In genomic region chr5:178214160-178214803, GRCh38 we compare ENCODE assay signal across 17 cellular contexts. TPM values are rescaled to one million over a fixed set of nuclear protein-coding genes. Genes with fewer than 3 reads are reported as not detected.
DNase-seq lines count a peak whose midpoint lies in the region; ATAC-seq, FAIRE-seq and TF ChIP-seq lines count a peak whose summit lies in the region.
"Had no signal": no experiment of that assay in that cellular context is flagged by ENCODE, and none has a peak within 500 bp of the region (broad histone marks: within the 10 kb centered on the region; RNA-seq: fewer than 3 reads in every experiment).

No MANE protein-coding gene starts in this region.

- no peak overlapping the region for H2AK5ac ChIP-seq in H1 (ENCODE audit: low read depth, low read length)

- POLR2A ChIA-PET in H1 (lab: Charles Lee; ENCODE audit: partially characterized antibody) = interaction anchor here (1.1 to 31.3 kb wide), 10 partner anchors 8 to 276 kb away, joined by 3 to 985 read pairs (median 5); partner anchors contain the start of genes GMCL2, HNRNPAB, NHP2 and PHYKPL

- no peak overlapping the region for H3K18ac ChIP-seq in H1 (ENCODE audit: extremely low read depth, low read length)

- CTCF ChIA-PET in H1 (lab: Charles Lee; ENCODE audit: partially characterized antibody) = interaction anchor here (1.6 to 2.6 kb wide), 5 partner anchors 10 to 138 kb away, joined by 3 to 8 read pairs (median 7); partner anchors contain the start of gene PHYKPL

- TF ChIP-seq POLR2A in H1 (IDR thresholded peaks at IDR 0.05; ENCODE audit: control extremely low read depth in 1 of 2, low read depth in 2 of 2, low read length in 2 of 2) (peak; percentile 47 to 84), gastrocnemius medialis (IDR thresholded peaks at IDR 0.05) (no peak)

- H3K4me3 ChIP-seq in Karpas-422 (ENCODE audit: low read length) (no peak overlapping the region), H1 (ENCODE audit: extremely low read depth in 1 of 4, insufficient read depth in 2 of 4, low read depth in 3 of 4, low read length in 4 of 4) (no peak overlapping the region), gastrocnemius medialis (no peak overlapping the region), SJCRH30 (no peak overlapping the region), aorta (ENCODE audit: low read length in 2 of 2) (no peak overlapping the region)
- H3K4me3 ChIP-seq: left lung, vagina had no signal

- peaks cover 96% of the 10 kb centered on the region for H3K36me3 Mint-ChIP-seq in activated T-cell treated with anti-CD3 and anti-CD28 coated beads, Interleukin-2, amount 50 U/mL, for 24 hours (ENCODE audit: low read depth)

- H3K4me1 ChIP-seq in Karpas-422 (ENCODE audit: low read length) (peaks cover 44% of the 10 kb centered on the region), H1 (replicated peaks in 1 of 4; ENCODE audit: control insufficient read depth in 3 of 4, insufficient read depth in 4 of 4, low read length in 3 of 4) (peaks cover 0 to 5% (median 1%) of the 10 kb centered on the region in 4 experiments; a peak in 2 of 7 replicates), gastrocnemius medialis (peaks cover 11 to 17% of the 10 kb centered on the region in 2 donors), SJCRH30 (no peaks in the 10 kb centered on the region), aorta (ENCODE audit: control insufficient read depth in 1 of 2, insufficient read depth in 2 of 2, low read length in 2 of 2) (no peaks in the 10 kb centered on the region)

- H4K5ac ChIP-seq in H1 (ENCODE audit: insufficient read length, low read depth, low read length) = no peak overlapping the region

- no peak overlapping the region for H4K91ac ChIP-seq in H1 (replicated peaks; ENCODE audit: insufficient read length, low read length)

- H3K4me1 Mint-ChIP-seq in activated T-cell treated with anti-CD3 and anti-CD28 coated beads, Interleukin-2, amount 50 U/mL, for 24 hours (ENCODE audit: low read depth) = peaks cover 20% of the 10 kb centered on the region

- no peak for DNase-seq in activated T-cell treated with anti-CD3 and anti-CD28 coated beads, Interleukin-2, amount 50 U/mL, for 24 hours
- DNase-seq in activated T-cell treated with anti-CD3 and anti-CD28 coated beads, Interleukin-2, amount 50 U/mL, for 48 hours = no peak
- DNase-seq in Karpas-422 = peak; percentile 60
- DNase-seq in H1 (ENCODE audit: low read depth in 1 of 2, low spot score in 2 of 2) = no peak
- DNase-seq in gastrocnemius medialis = no peak
- DNase-seq in SJCRH30 = no peak
- no peak for DNase-seq in aorta
- DNase-seq: glutamatergic neuron, MV-4-11, NCI-H345, PC-3 had no signal

- no peaks in the 10 kb centered on the region for H3K27me3 Mint-ChIP-seq in activated T-cell treated with anti-CD3 and anti-CD28 coated beads, Interleukin-2, amount 50 U/mL, for 24 hours

- H3K4ac ChIP-seq in H1 (replicated peaks; ENCODE audit: insufficient read length, low read depth, low read length) = no peak overlapping the region

- H3K23me2 ChIP-seq in H1 (ENCODE audit: low read depth, low read length) = no peaks in the 10 kb centered on the region

- H3K79me1 ChIP-seq in H1 (ENCODE audit: low read depth, low read length) = peaks cover 2% of the 10 kb centered on the region; the same call in 1 of the 2 replicates

- no peak overlapping the region for H4K8ac ChIP-seq in H1 (ENCODE audit: extremely low read depth, insufficient read depth, low read length)

- H3K9me3 Mint-ChIP-seq in activated T-cell treated with anti-CD3 and anti-CD28 coated beads, Interleukin-2, amount 50 U/mL, for 24 hours = no peaks in the 10 kb centered on the region

- H3K14ac ChIP-seq in H1 (ENCODE audit: insufficient read length) = no peak overlapping the region

- no peak overlapping the region for H2BK5ac ChIP-seq in H1 (ENCODE audit: low read depth, low read length)

- no peaks in the 10 kb centered on the region for H3K9me2 ChIP-seq in Karpas-422 (replicated peaks; ENCODE audit: insufficient read depth, low read length)

- H3K23ac ChIP-seq in H1 (ENCODE audit: insufficient read length) = no peak overlapping the region

- H2BK120ac ChIP-seq in H1 (replicated peaks; ENCODE audit: low read depth, low read length) = no peak overlapping the region

- TF ChIP-seq RAD21 in H1 (IDR thresholded peaks at IDR 0.05 in 1 of 2, conservative IDR thresholded peaks at IDR 0.05 in 1 of 2; ENCODE audit: low read depth in 2 of 2, low read length in 2 of 2) = no peak

- H3K4me2 ChIP-seq in Karpas-422 (ENCODE audit: low read depth, low read length, poor library complexity, severe bottlenecking) = no peak overlapping the region
- H3K4me2 ChIP-seq in H1 (ENCODE audit: insufficient read depth in 1 of 2, low read depth in 2 of 2, low read length in 2 of 2) = no peak overlapping the region

- H3K4me3 Mint-ChIP-seq in activated T-cell treated with anti-CD3 and anti-CD28 coated beads, Interleukin-2, amount 50 U/mL, for 24 hours = peak overlapping the region; percentile 24

- H2BK15ac ChIP-seq in H1 (ENCODE audit: low read length) = no peak overlapping the region

- H2BK12ac ChIP-seq in H1 (ENCODE audit: low read depth, low read length) = no peak overlapping the region

- no peak overlapping the region for H2BK20ac ChIP-seq in H1 (ENCODE audit: low read length)

- no peak overlapping the region for H2AFZ ChIP-seq in Karpas-422 (ENCODE audit: low read length)
- no peak overlapping the region for H2AFZ ChIP-seq in H1 (ENCODE audit: low read length)

- no peak for FAIRE-seq in H1 (lab: Jason Lieb, UNC)
- FAIRE-seq: H54 had no signal

- intact Hi-C loops in gastrocnemius medialis (cut with DNase I; ENCODE audit: low total_unique reads) (no loop called here), aorta (cut with DNase I) (no loop called here)

- TF ChIP-seq CTCF in H1 (IDR thresholded peaks at IDR 0.05; ENCODE audit: control extremely low read depth in 1 of 3, insufficient read depth in 1 of 3, low read depth in 1 of 3, low read length in 3 of 3) (no peak), gastrocnemius medialis (IDR thresholded peaks at IDR 0.05 in 4 of 5, conservative IDR thresholded peaks at IDR 0.05 in 1 of 5) (no peak)

- H3K9ac ChIP-seq in Karpas-422 (ENCODE audit: low read length) = no peak overlapping the region
- no peak overlapping the region for H3K9ac ChIP-seq in H1 (replicated peaks in 1 of 4; ENCODE audit: extremely low read depth in 1 of 4, low read depth in 3 of 4, low read length in 3 of 4)

- H3K79me2 ChIP-seq in Karpas-422 (ENCODE audit: low read length) = no peaks in the 10 kb centered on the region
- no peaks in the 10 kb centered on the region for H3K79me2 ChIP-seq in H1 (ENCODE audit: control insufficient read depth in 1 of 2, insufficient read depth in 2 of 2, low read length in 2 of 2)

- peak overlapping the region; percentile 94 for H3K27ac Mint-ChIP-seq in activated T-cell treated with anti-CD3 and anti-CD28 coated beads, Interleukin-2, amount 50 U/mL, for 24 hours

- ATAC-seq in gastrocnemius medialis (no peak), HG02610 (IDR thresholded peaks at IDR 0.05; ENCODE audit: unreplicated experiment) (no peak), aorta (ENCODE audit: low FRiP score) (no peak)
- ATAC-seq: left lung, PC-3 had no signal

- in situ Hi-C loops in gastrocnemius medialis (cut with MboI; ENCODE audit: low sequenced_read_pairs in 4 of 4) = no loop called here

- TF ChIP-seq EP300 in H1 (IDR thresholded peaks at IDR 0.05; ENCODE audit: borderline replicate concordance in 1 of 2, low read depth in 2 of 2, low read length in 2 of 2) = no peak

- H4K20me1 ChIP-seq in Karpas-422 (ENCODE audit: insufficient read depth, low read depth, low read length) = peaks cover 19% of the 10 kb centered on the region
- H4K20me1 ChIP-seq in H1 (replicated peaks in 1 of 2; ENCODE audit: control insufficient read depth in 1 of 2, insufficient read depth in 2 of 2, low read length in 2 of 2) = peaks cover 23 to 32% of the 10 kb centered on the region in 2 experiments

- H3K36me3 ChIP-seq in Karpas-422 (ENCODE audit: insufficient read depth, low read length) (peaks cover 34% of the 10 kb centered on the region), H1 (ENCODE audit: control insufficient read depth in 2 of 4, insufficient read depth in 4 of 4, low read length in 3 of 4) (peaks cover 26 to 86% (median 48%) of the 10 kb centered on the region in 4 experiments), gastrocnemius medialis (peaks cover 5 to 86% of the 10 kb centered on the region in 2 donors), SJCRH30 (peaks cover 84% of the 10 kb centered on the region), aorta (ENCODE audit: control insufficient read depth in 1 of 2, insufficient read depth in 2 of 2, low read length in 1 of 2) (peaks cover 3 to 15% of the 10 kb centered on the region in 2 donors)

- H3K27me3 ChIP-seq in Karpas-422 (ENCODE audit: low read length) = no peaks in the 10 kb centered on the region
- H3K27me3 ChIP-seq in H1 (replicated peaks in 1 of 4; ENCODE audit: control insufficient read depth in 3 of 4, extremely low read depth in 1 of 4, insufficient read depth in 3 of 4, low read length in 3 of 4) = no peaks in the 10 kb centered on the region
- H3K27me3 ChIP-seq in gastrocnemius medialis = no peaks in the 10 kb centered on the region
- H3K27me3 ChIP-seq in SJCRH30 = no peaks in the 10 kb centered on the region
- no peaks in the 10 kb centered on the region for H3K27me3 ChIP-seq in aorta (ENCODE audit: control insufficient read depth in 1 of 2, insufficient read depth in 2 of 2, low read length in 1 of 2)
- H3K27me3 ChIP-seq: left lung, vagina had no signal

- no peak overlapping the region for H3K56ac ChIP-seq in H1 (replicated peaks; ENCODE audit: insufficient read length, low read depth, low read length)

- H3K27ac ChIP-seq in Karpas-422 (ENCODE audit: low read length) (peak overlapping the region; percentile 68), H1 (ENCODE audit: low read depth, low read length) (no peak overlapping the region), gastrocnemius medialis (peak overlapping the region in 3 of 4 donors; percentile 1 to 72 (median 62)), SJCRH30 (no peak overlapping the region), aorta (ENCODE audit: low read depth in 1 of 2, low read length in 2 of 2) (no peak overlapping the region)
- H3K27ac ChIP-seq: vagina had no signal

- WGBS in H1 (ENCODE audit: extremely low coverage in 1 of 2, insufficient coverage in 1 of 2, insufficient read length in 1 of 2, insufficient replicate concordance in 2 of 2, low coverage in 1 of 2, low lambda C conversion rate in 2 of 2, missing lambda C conversion rate in 1 of 2), 2 experiments = 93% methylated on average over 6 of the region's 6 CpGs; no CpG with 5 or more reads in 1 of the 2 experiments
- WGBS in aorta, 2 donors = 88 to 89% methylated on average over 6 of the region's 6 CpGs

- H3K9me3 ChIP-seq in Karpas-422 (ENCODE audit: low read length) = no peaks in the 10 kb centered on the region
- no peaks in the 10 kb centered on the region for H3K9me3 ChIP-seq in H1 (ENCODE audit: insufficient read depth in 2 of 2, low read depth in 1 of 2, low read length in 1 of 2)
- H3K9me3 ChIP-seq in gastrocnemius medialis = no peaks in the 10 kb centered on the region
- H3K9me3 ChIP-seq in SJCRH30 (replicated peaks) = no peaks in the 10 kb centered on the region
- no peaks in the 10 kb centered on the region for H3K9me3 ChIP-seq in aorta (ENCODE audit: control insufficient read depth, low read length)
- H3K9me3 ChIP-seq: left lung, vagina had no signal

RNA-seq across cellular contexts. Expression of gene HNRNPAB, which starts 9.9 kb away (rescaled TPM):
- 75.7 and 136 TPM in 2 replicates for total RNA-seq in Karpas-422 (2014; rRNA removed; shearing (Covaris generic); ENCODE audit: low replicate concordance)
- total RNA-seq in H1 (2021; fragmentation: NEBNext Ultra II Directional; extraction: Animal tissue kit (Norgen Biotek cat#: 25700)) = 556 and 563 TPM in 2 replicates
- 350 and 373 TPM in 2 replicates for polyA plus RNA-seq in H1 (2011; rRNA removed)
- polyA plus RNA-seq in H1 (2011; cell fraction: cytosol; rRNA removed) = 393 TPM
- polyA plus RNA-seq in H1 (2011; cell fraction: nucleus; rRNA removed) = 141 TPM
- 386 to 417 TPM (median 389 TPM) in 4 replicates for polyA plus RNA-seq in H1 (2012, experiment 1 of 2)
- polyA plus RNA-seq in H1 (2012, experiment 2 of 2) = 229 TPM
- polyA plus RNA-seq in H1 (2013, experiment 1 of 2) = 302 TPM
- 299 TPM for polyA plus RNA-seq in H1 (2013, experiment 2 of 2)
- polyA minus RNA-seq in H1 (2011; rRNA and poly(A)+ RNA removed) = 74.5 and 90.5 TPM in 2 replicates
- 107 TPM for polyA minus RNA-seq in H1 (2011; cell fraction: cytosol; rRNA and poly(A)+ RNA removed)
- 87.5 TPM for polyA minus RNA-seq in H1 (2011; cell fraction: nucleus; rRNA and poly(A)+ RNA removed)
- total RNA-seq in gastrocnemius medialis = 100 to 1,000 TPM in 2 of 4 donors, 10 to 100 TPM in 2; 84.2 to 117 (median 106) TPM
- total RNA-seq in SJCRH30 (2014; rRNA removed; shearing (Covaris generic)) = 244 and 266 TPM in 2 replicates
- total RNA-seq in aorta = 100 to 1,000 TPM in 1 of 2 donors, 10 to 100 TPM in 1; 84.9 to 112 TPM
- 10 to 100 TPM; 62.5 to 80.5 TPM for polyA plus RNA-seq in aorta

RNA-seq across cellular contexts. Expression of gene PHYKPL, which starts 18.3 kb away (rescaled TPM):
- 116 and 118 TPM in 2 replicates for total RNA-seq in Karpas-422 (2014; rRNA removed; shearing (Covaris generic); ENCODE audit: low replicate concordance)
- total RNA-seq in H1 (2021; fragmentation: NEBNext Ultra II Directional; extraction: Animal tissue kit (Norgen Biotek cat#: 25700)) = 29.5 and 32.1 TPM in 2 replicates
- 25.1 and 33.4 TPM in 2 replicates for polyA plus RNA-seq in H1 (2011; rRNA removed)
- polyA plus RNA-seq in H1 (2011; cell fraction: cytosol; rRNA removed) = 35.7 TPM
- 106 TPM for polyA plus RNA-seq in H1 (2011; cell fraction: nucleus; rRNA removed)
- polyA plus RNA-seq in H1 (2012, experiment 1 of 2) = 22.0 to 26.7 TPM (median 22.5 TPM) in 4 replicates
- 9.1 TPM for polyA plus RNA-seq in H1 (2012, experiment 2 of 2)
- 10.9 TPM for polyA plus RNA-seq in H1 (2013, experiment 1 of 2)
- 7.7 TPM for polyA plus RNA-seq in H1 (2013, experiment 2 of 2)
- polyA minus RNA-seq in H1 (2011; rRNA and poly(A)+ RNA removed) = 44.1 and 62.2 TPM in 2 replicates
- polyA minus RNA-seq in H1 (2011; cell fraction: cytosol; rRNA and poly(A)+ RNA removed) = 25.1 TPM
- polyA minus RNA-seq in H1 (2011; cell fraction: nucleus; rRNA and poly(A)+ RNA removed) = 91.2 TPM
- 10 to 100 TPM; 25.0 to 54.6 (median 33.7) TPM for total RNA-seq in gastrocnemius medialis
- 16.0 and 21.2 TPM in 2 replicates for total RNA-seq in SJCRH30 (2014; rRNA removed; shearing (Covaris generic))
- 100 to 1,000 TPM in 1 of 2 donors, 10 to 100 TPM in 1; 88.3 to 164 TPM for total RNA-seq in aorta
- polyA plus RNA-seq in aorta = 10 to 100 TPM; 16.9 to 72.0 TPM

RNA-seq across cellular contexts. Expression of gene GMCL2, which starts 27.1 kb away (rescaled TPM):
- not detected in 2 replicates for total RNA-seq in Karpas-422 (2014; rRNA removed; shearing (Covaris generic); ENCODE audit: low replicate concordance)
- total RNA-seq in H1 (2021; fragmentation: NEBNext Ultra II Directional; extraction: Animal tissue kit (Norgen Biotek cat#: 25700)) = 0.13 TPM in 1 of 2 replicates, not detected in the other
- polyA plus RNA-seq in H1 (2011; rRNA removed) = not detected in 2 replicates
- polyA plus RNA-seq in H1 (2011; cell fraction: cytosol; rRNA removed) = not detected
- polyA plus RNA-seq in H1 (2011; cell fraction: nucleus; rRNA removed) = 0.06 TPM
- not detected in 4 replicates for polyA plus RNA-seq in H1 (2012, experiment 1 of 2)
- polyA plus RNA-seq in H1 (2012, experiment 2 of 2) = not detected
- not detected for polyA plus RNA-seq in H1 (2013, experiment 1 of 2)
- not detected for polyA plus RNA-seq in H1 (2013, experiment 2 of 2)
- polyA minus RNA-seq in H1 (2011; rRNA and poly(A)+ RNA removed) = not detected in 2 replicates
- polyA minus RNA-seq in H1 (2011; cell fraction: cytosol; rRNA and poly(A)+ RNA removed) = not detected
- not detected for polyA minus RNA-seq in H1 (2011; cell fraction: nucleus; rRNA and poly(A)+ RNA removed)
- not detected for total RNA-seq in gastrocnemius medialis
- total RNA-seq in SJCRH30 (2014; rRNA removed; shearing (Covaris generic)) = not detected in 2 replicates
- not detected for total RNA-seq in aorta
- not detected for polyA plus RNA-seq in aorta
- total RNA-seq: left lung; osteoblast; PC-3; T-helper 2 cell treated with Interferon-gamma antibody and Interleukin-4, amounts not matched to agents 100 ng/mL and 5 ng/mL, for 36 hours; vagina had no signal

Comparison
In these comparisons a context has a peak if more than half of its experiments do, and no peak if none do; other contexts are left out.
1. H3K27ac ChIP-seq: peak in Karpas-422 (single experiment) and gastrocnemius medialis (3 of 4); none in H1 (single experiment), SJCRH30 (single experiment) and aorta (0 of 2).
2. POLR2A ChIP-seq: peak in H1 (2 of 2); none in gastrocnemius medialis (0 of 2).